ENCODE assay signal across 8 cellular contexts in the genomic region with DNA sequence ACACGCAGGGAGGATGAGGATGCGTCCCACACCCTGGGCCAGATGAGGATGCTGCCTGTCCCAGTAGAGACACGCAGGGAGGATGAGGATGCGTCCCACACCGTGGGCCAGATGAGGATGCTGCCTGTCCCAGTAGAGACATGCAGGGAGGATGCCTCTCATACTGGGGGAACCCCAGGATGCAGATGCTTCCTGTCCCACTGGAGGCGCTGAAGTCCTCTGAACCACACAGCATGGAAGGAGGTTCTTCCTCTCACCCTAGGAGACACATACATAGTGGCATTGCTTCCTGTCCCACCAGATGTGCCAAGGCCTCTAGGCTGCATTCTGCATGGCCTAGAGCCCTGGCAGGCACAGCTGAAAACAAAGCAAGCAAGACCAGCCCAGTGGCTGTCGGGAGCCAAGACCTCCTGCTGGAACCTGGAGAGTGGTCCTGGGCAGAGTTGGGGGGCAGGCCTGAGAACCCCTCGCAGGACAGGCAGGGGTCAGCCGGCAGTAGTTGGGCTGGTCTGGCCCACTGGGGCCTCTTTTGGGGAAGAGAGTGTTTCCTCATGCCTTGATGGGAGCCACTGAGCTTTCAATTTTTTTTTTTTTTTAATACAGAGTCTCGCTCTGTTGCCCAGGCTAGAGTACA. TPM values are rescaled to one million over a fixed set of nuclear protein-coding genes. Genes with fewer than 3 reads are reported as not detected.
DNase-seq lines count a peak whose midpoint lies in the region; FAIRE-seq and TF ChIP-seq lines count a peak whose summit lies in the region.

No MANE protein-coding gene starts in this region.

- POLR2A ChIA-PET in activated CD4-positive, alpha-beta T cell treated with anti-CD3 and anti-CD28 coated beads, Interleukin-2, amount 10 ng/mL, durations not matched to agents 7 days and 5 days (lab: Charles Lee): interaction anchor here (0.6 kb wide), 1 partner anchor 274 kb away, joined by 3 read pairs; no protein-coding TSS in a partner anchor

- CTCF ChIA-PET in activated CD4-positive, alpha-beta T cell treated with anti-CD3 and anti-CD28 coated beads, Interleukin-2, amount 10 ng/mL, durations not matched to agents 7 days and 5 days (lab: Charles Lee): interaction anchor here (1.0 to 1.3 kb wide), 2 partner anchors 18 to 21 kb away, joined by 3 to 4 read pairs; no protein-coding TSS in a partner anchor

- no peaks in the 10 kb centered on the region for H3K36me3 Mint-ChIP-seq in activated CD4-positive, alpha-beta T cell treated with anti-CD3 and anti-CD28 coated beads, Interleukin-2, amount 10 ng/mL, durations not matched to agents 7 days and 5 days (ENCODE audit: low read depth)

- H3K9me3 Mint-ChIP-seq in activated CD4-positive, alpha-beta T cell treated with anti-CD3 and anti-CD28 coated beads, Interleukin-2, amount 10 ng/mL, durations not matched to agents 7 days and 5 days: no peaks in the 10 kb centered on the region

- no peak overlapping the region for H3K27ac Mint-ChIP-seq in activated CD4-positive, alpha-beta T cell treated with anti-CD3 and anti-CD28 coated beads, Interleukin-2, amount 10 ng/mL, durations not matched to agents 7 days and 5 days

- DNase-seq in AG10803 (ENCODE audit: low read depth): peak; percentile 45
- DNase-seq in GM12892 (ENCODE audit: insufficient read length): peak; percentile 58
- peak; percentile 39 for DNase-seq in HT1080 (ENCODE audit: low read depth)
- peak; percentile 57 for DNase-seq in activated CD4-positive, alpha-beta T cell treated with anti-CD3 and anti-CD28 coated beads, Interleukin-2, amount 10 ng/mL, durations not matched to agents 7 days and 5 days
- DNase-seq in frontal cortex (ENCODE audit: low spot score in 2 of 2): peak; percentile 46 to 58
- DNase-seq in NCI-H1105 treated with DMSO at 0.1 percent for 48 hours (lab: John Stamatoyannopoulos, UW): no peak
- no peak for DNase-seq in RCC 7860 (ENCODE audit: low spot score)

- peak overlapping the region; percentile 77 for H3K27ac ChIP-seq in temporal lobe (ENCODE audit: low read depth, low read length)

- peak; percentile 84 for FAIRE-seq in GM12892 (lab: Jason Lieb, UNC)
- no peak for FAIRE-seq in frontal cortex (lab: Jason Lieb, UNC)
- no peak for FAIRE-seq in RCC 7860 (lab: Jason Lieb, UNC)

- H3K4me1 Mint-ChIP-seq in activated CD4-positive, alpha-beta T cell treated with anti-CD3 and anti-CD28 coated beads, Interleukin-2, amount 10 ng/mL, durations not matched to agents 7 days and 5 days: peaks cover 20% of the 10 kb centered on the region

- H3K27me3 Mint-ChIP-seq in activated CD4-positive, alpha-beta T cell treated with anti-CD3 and anti-CD28 coated beads, Interleukin-2, amount 10 ng/mL, durations not matched to agents 7 days and 5 days: no peaks in the 10 kb centered on the region

- no peak for TF ChIP-seq POLR2A in GM12892 (IDR thresholded peaks at IDR 0.05; ENCODE audit: low read depth, low read length)

- H3K4me3 Mint-ChIP-seq in activated CD4-positive, alpha-beta T cell treated with anti-CD3 and anti-CD28 coated beads, Interleukin-2, amount 10 ng/mL, durations not matched to agents 7 days and 5 days: no peak overlapping the region

- TF ChIP-seq CTCF in AG10803 (conservative IDR thresholded peaks at IDR 0.05; ENCODE audit: low read length): peak; percentile 50

- no peak overlapping the region for H3K4me3 ChIP-seq in AG10803 (ENCODE audit: low read length)

RNA-seq across cellular contexts. Expression of gene HPN, which starts 4.3 kb away (rescaled TPM):
- not detected for polyA plus RNA-seq in GM12892 (2012; ENCODE audit: missing spikeins)
- total RNA-seq in HT1080 (2014; rRNA removed; shearing (Covaris generic)): not detected in 2 replicates
- polyA plus RNA-seq in HT1080 (2015; cell fraction: cytosol; rRNA removed): not detected in 2 replicates
- not detected in 2 replicates for polyA plus RNA-seq in HT1080 (2015; cell fraction: nucleus; rRNA removed)
- total RNA-seq in activated CD4-positive, alpha-beta T cell treated with anti-CD3 and anti-CD28 coated beads, Interleukin-2, amount 10 ng/mL, durations not matched to agents 7 days and 5 days: not detected
- total RNA-seq in frontal cortex (not detected), temporal lobe (not detected)

RNA-seq across cellular contexts. Expression of gene SCN1B, which starts 15.5 kb away (rescaled TPM):
- polyA plus RNA-seq in GM12892 (2012; ENCODE audit: missing spikeins): 0.40 TPM
- total RNA-seq in HT1080 (2014; rRNA removed; shearing (Covaris generic)): 9.3 and 13.5 TPM in 2 replicates
- polyA plus RNA-seq in HT1080 (2015; cell fraction: cytosol; rRNA removed): 9.8 and 11.4 TPM in 2 replicates
- 6.9 and 9.7 TPM in 2 replicates for polyA plus RNA-seq in HT1080 (2015; cell fraction: nucleus; rRNA removed)
- total RNA-seq in activated CD4-positive, alpha-beta T cell treated with anti-CD3 and anti-CD28 coated beads, Interleukin-2, amount 10 ng/mL, durations not matched to agents 7 days and 5 days: under 1 TPM; 0.50 to 0.97 TPM
- total RNA-seq in frontal cortex: 0.82 TPM
- total RNA-seq in temporal lobe: 0.49 TPM

RNA-seq across cellular contexts. Expression of gene GRAMD1A, which starts 45.7 kb away (rescaled TPM):
- 44.0 TPM for polyA plus RNA-seq in GM12892 (2012; ENCODE audit: missing spikeins)
- 35.1 and 63.9 TPM in 2 replicates for total RNA-seq in HT1080 (2014; rRNA removed; shearing (Covaris generic))
- 63.8 and 64.4 TPM in 2 replicates for polyA plus RNA-seq in HT1080 (2015; cell fraction: cytosol; rRNA removed)
- polyA plus RNA-seq in HT1080 (2015; cell fraction: nucleus; rRNA removed): 85.1 and 95.0 TPM in 2 replicates
- 100 to 1,000 TPM; 106 to 114 TPM for total RNA-seq in activated CD4-positive, alpha-beta T cell treated with anti-CD3 and anti-CD28 coated beads, Interleukin-2, amount 10 ng/mL, durations not matched to agents 7 days and 5 days
- total RNA-seq in frontal cortex (29.3 TPM), temporal lobe (36.1 TPM)

Comparison
In these comparisons a context has a peak if more than half of its experiments do, and no peak if none do; other contexts are left out.
1. DNase-seq: peak in AG10803 (single experiment), GM12892 (single experiment), HT1080 (single experiment), activated CD4-positive, alpha-beta T cell treated with anti-CD3 and anti-CD28 coated beads, Interleukin-2, amount 10 ng/mL, durations not matched to agents 7 days and 5 days (single experiment) and frontal cortex (2 of 2); none in NCI-H1105 treated with DMSO at 0.1 percent for 48 hours (single experiment) and RCC 7860 (single experiment).